In the genomic region with DNA sequence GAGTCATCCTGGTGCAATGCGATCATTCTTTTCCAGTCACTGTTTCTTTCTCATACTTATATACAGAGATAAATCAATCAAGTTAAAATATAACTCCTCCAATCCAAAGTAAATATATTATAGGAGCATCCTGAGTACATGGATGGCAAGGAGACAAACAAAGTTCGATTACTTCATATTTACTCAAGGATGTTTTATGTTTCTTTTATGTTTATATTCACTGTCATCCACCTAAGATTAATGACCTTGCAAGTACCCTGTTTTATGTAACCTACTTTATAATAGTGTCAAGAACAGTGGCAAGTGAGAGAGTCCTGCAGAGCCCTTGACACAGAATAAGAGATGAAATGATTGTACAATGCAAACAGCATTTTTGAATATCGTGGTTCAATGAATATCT, we compare ENCODE assay signal across 2 cellular contexts.
TF ChIP-seq lines count a peak whose summit lies in the region.

A gene (minus strand): TSS at position 33 of the 400 bp plus-strand sequence. CDS start 26 bp downstream, at position 7.

TF ChIP-seq in HepG2, 621 proteins besides CTCF, POLR2A, EP300 and RAD21 (continued from another document and continues in another):
- TF ChIP-seq HHEX (CRISPR knock-in tag; IDR thresholded peaks at IDR 0.05) (0 out of 2 replicates have a peak, but pooled peaks have one; percentile 8), ZNF674 (CRISPR knock-in tag; IDR thresholded peaks at IDR 0.05; ENCODE audit: low read depth) (no peak), MAZ (IDR thresholded peaks at IDR 0.05; ENCODE audit: borderline replicate concordance, low read depth, low read length) (no peak), MAZ (CRISPR knock-in tag; IDR thresholded peaks at IDR 0.05; ENCODE audit: low read depth) (no peak), SAFB2 (CRISPR knock-in tag; IDR thresholded peaks at IDR 0.05; ENCODE audit: borderline replicate concordance, low read depth) (no peak), MIXL1 (CRISPR knock-in tag; IDR thresholded peaks at IDR 0.05) (peak; percentile 29; the same call in 1 of the 2 replicates), PRPF4 (IDR thresholded peaks at IDR 0.05; ENCODE audit: low read depth, low read length, poor library complexity, severe bottlenecking) (no peak), HMG20A (CRISPR knock-in tag; IDR thresholded peaks at IDR 0.05; ENCODE audit: borderline replicate concordance) (peak; percentile 31; the same call in 1 of the 2 replicates), ZNF292 (CRISPR knock-in tag; IDR thresholded peaks at IDR 0.05; ENCODE audit: borderline replicate concordance, low read depth) (no peak), HOXA5 (CRISPR knock-in tag; IDR thresholded peaks at IDR 0.05) (peak; percentile 90; the same call in 1 of the 2 replicates), ZNF761 (CRISPR knock-in tag; conservative IDR thresholded peaks at IDR 0.05) (no peak), SMYD3 (CRISPR knock-in tag; IDR thresholded peaks at IDR 0.05) (no peak), THYN1 (CRISPR knock-in tag; IDR thresholded peaks at IDR 0.05; ENCODE audit: borderline replicate concordance, low read depth) (no peak), TSC22D2 (CRISPR knock-in tag; IDR thresholded peaks at IDR 0.05; ENCODE audit: borderline replicate concordance) (no peak), GATAD2A (CRISPR knock-in tag; IDR thresholded peaks at IDR 0.05) (peak; percentile 44; the same call in 1 of the 2 replicates), MAFF (IDR thresholded peaks at IDR 0.05; ENCODE audit: low read depth, low read length) (no peak), HNRNPUL1 (IDR thresholded peaks at IDR 0.05; ENCODE audit: low read depth, low read length) (no peak), TCF7 (IDR thresholded peaks at IDR 0.05; ENCODE audit: low read depth) (peak; percentile 26; the same call in 1 of the 2 replicates), ZNF460 (CRISPR knock-in tag; IDR thresholded peaks at IDR 0.05; ENCODE audit: borderline replicate concordance) (no peak)
- TF ChIP-seq, protein P1, sequence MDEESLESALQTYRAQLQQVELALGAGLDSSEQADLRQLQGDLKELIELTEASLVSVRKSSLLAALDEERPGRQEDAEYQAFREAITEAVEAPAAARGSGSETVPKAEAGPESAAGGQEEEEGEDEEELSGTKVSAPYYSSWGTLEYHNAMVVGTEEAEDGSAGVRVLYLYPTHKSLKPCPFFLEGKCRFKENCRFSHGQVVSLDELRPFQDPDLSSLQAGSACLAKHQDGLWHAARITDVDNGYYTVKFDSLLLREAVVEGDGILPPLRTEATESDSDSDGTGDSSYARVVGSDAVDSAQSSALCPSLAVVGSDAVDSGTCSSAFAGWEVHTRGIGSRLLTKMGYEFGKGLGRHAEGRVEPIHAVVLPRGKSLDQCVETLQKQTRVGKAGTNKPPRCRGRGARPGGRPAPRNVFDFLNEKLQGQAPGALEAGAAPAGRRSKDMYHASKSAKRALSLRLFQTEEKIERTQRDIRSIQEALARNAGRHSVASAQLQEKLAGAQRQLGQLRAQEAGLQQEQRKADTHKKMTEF (CRISPR knock-in tag; IDR thresholded peaks at IDR 0.05) = peak; percentile 27; the same call in 1 of the 2 replicates
- TF ChIP-seq, protein P2, sequence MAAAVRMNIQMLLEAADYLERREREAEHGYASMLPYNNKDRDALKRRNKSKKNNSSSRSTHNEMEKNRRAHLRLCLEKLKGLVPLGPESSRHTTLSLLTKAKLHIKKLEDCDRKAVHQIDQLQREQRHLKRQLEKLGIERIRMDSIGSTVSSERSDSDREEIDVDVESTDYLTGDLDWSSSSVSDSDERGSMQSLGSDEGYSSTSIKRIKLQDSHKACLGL (CRISPR knock-in tag; IDR thresholded peaks at IDR 0.05) = no peak
- TF ChIP-seq, protein P3, sequence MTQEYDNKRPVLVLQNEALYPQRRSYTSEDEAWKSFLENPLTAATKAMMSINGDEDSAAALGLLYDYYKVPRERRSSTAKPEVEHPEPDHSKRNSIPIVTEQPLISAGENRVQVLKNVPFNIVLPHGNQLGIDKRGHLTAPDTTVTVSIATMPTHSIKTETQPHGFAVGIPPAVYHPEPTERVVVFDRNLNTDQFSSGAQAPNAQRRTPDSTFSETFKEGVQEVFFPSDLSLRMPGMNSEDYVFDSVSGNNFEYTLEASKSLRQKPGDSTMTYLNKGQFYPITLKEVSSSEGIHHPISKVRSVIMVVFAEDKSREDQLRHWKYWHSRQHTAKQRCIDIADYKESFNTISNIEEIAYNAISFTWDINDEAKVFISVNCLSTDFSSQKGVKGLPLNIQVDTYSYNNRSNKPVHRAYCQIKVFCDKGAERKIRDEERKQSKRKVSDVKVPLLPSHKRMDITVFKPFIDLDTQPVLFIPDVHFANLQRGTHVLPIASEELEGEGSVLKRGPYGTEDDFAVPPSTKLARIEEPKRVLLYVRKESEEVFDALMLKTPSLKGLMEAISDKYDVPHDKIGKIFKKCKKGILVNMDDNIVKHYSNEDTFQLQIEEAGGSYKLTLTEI (CRISPR knock-in tag; conservative IDR thresholded peaks at IDR 0.05) = no peak
- TF ChIP-seq, protein P4, sequence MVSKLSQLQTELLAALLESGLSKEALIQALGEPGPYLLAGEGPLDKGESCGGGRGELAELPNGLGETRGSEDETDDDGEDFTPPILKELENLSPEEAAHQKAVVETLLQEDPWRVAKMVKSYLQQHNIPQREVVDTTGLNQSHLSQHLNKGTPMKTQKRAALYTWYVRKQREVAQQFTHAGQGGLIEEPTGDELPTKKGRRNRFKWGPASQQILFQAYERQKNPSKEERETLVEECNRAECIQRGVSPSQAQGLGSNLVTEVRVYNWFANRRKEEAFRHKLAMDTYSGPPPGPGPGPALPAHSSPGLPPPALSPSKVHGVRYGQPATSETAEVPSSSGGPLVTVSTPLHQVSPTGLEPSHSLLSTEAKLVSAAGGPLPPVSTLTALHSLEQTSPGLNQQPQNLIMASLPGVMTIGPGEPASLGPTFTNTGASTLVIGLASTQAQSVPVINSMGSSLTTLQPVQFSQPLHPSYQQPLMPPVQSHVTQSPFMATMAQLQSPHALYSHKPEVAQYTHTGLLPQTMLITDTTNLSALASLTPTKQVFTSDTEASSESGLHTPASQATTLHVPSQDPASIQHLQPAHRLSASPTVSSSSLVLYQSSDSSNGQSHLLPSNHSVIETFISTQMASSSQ (IDR thresholded peaks at IDR 0.05; ENCODE audit: low read depth) = peak; percentile 59; the same call in 1 of the 2 replicates
- TF ChIP-seq, protein P4 (CRISPR knock-in tag; IDR thresholded peaks at IDR 0.05; ENCODE audit: borderline replicate concordance) = no peak; the same call in 1 of the 2 replicates

TF ChIP-seq in HEK293T, 16 proteins besides CTCF, POLR2A, EP300 and RAD21 (continued from another document):
- TF ChIP-seq, protein P5, sequence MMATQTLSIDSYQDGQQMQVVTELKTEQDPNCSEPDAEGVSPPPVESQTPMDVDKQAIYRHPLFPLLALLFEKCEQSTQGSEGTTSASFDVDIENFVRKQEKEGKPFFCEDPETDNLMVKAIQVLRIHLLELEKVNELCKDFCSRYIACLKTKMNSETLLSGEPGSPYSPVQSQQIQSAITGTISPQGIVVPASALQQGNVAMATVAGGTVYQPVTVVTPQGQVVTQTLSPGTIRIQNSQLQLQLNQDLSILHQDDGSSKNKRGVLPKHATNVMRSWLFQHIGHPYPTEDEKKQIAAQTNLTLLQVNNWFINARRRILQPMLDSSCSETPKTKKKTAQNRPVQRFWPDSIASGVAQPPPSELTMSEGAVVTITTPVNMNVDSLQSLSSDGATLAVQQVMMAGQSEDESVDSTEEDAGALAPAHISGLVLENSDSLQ (IDR thresholded peaks at IDR 0.05) = peak; percentile 40
